ENCODE assay signal across 1 cellular context in the genomic region with DNA sequence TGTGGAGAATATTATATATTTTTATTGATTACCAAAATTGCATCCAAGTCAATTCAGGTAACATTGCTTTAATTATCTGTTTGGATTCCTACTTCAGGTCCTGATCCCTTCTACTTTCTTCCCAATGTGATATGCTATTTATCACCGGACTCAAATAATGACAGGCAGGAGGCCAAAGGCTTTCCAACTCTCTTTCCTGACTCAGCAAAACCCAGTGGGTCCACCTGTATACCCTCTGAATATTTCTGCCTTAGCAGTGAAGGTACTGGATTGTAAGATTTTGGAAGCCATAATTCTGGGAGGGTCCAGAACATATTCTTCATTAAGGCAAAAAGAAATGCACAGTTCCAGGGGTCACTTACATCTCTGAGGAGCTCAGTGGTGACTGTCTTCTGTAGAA.
TF ChIP-seq lines count a peak whose summit lies in the region.

No MANE protein-coding gene starts in this region.

TF ChIP-seq in HepG2, 621 proteins besides CTCF, POLR2A, EP300 and RAD21 (continued from another document):
- TF ChIP-seq ELK4 (CRISPR knock-in tag; IDR thresholded peaks at IDR 0.05; ENCODE audit: borderline replicate concordance) (no peak), ZNF552 (CRISPR knock-in tag; IDR thresholded peaks at IDR 0.05; ENCODE audit: borderline replicate concordance) (no peak)
TF ChIP-seq in HepG2: peak in this region for 2.
